12 cellular contexts compared by ENCODE assay signal in the genomic region with DNA sequence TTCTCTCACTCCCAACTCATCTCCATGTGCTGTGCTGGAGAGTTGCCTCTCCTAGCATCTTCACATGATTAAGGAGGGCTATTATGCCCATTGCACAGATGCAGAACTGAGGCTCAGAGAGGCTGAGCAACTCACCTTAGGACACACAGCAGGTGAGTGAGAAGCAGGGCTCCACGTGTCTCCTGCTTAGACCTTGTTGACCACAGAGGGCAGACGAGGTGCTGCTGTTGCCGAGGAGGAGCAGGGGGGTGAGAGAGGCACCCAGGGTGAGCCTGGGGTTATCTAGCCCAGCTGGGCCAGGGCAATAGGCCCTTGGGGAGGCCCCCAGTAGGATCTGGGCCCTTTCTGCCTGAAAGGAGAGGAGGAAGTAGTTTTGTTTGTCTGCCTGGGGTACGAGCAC. TPM values are rescaled to one million over a fixed set of nuclear protein-coding genes. Genes with fewer than 3 reads are reported as not detected.
DNase-seq lines count a peak whose midpoint lies in the region; ATAC-seq and TF ChIP-seq lines count a peak whose summit lies in the region.
"Had no signal": no experiment of that assay in that cellular context is flagged by ENCODE, and none has a peak within 500 bp of the region (broad histone marks: within the 10 kb centered on the region; RNA-seq: fewer than 3 reads in every experiment).

No MANE protein-coding gene starts in this region.

- BruUV-seq in Panc1 (replicated peaks; lab: Mats Ljungman, UMichigan): no TSS peak

- H3K9me3 Mint-ChIP-seq in natural killer cell: peaks cover 0 to 3% of the 10 kb centered on the region in 2 donors

- peak overlapping the region; percentile 99 for H3K27ac Mint-ChIP-seq in natural killer cell

- H3K4me3 ChIP-seq in Panc1 (ENCODE audit: low read depth in 2 of 2, low read length in 2 of 2) (no peak overlapping the region), WERI-Rb-1 (ENCODE audit: low read depth, low read length) (no peak overlapping the region)
- H3K4me3 ChIP-seq: dorsolateral prefrontal cortex had no signal

- POLR2A ChIA-PET in Panc1 (lab: Charles Lee): interaction anchor here (0.6 kb wide), 1 partner anchor 77 kb away, joined by 3 read pairs; no protein-coding TSS in a partner anchor

- in situ Hi-C loops in GM13977 (cut with MboI; ENCODE audit: low pct_unique_long_range_greater_than_20kb, low sequenced_read_pairs, unreplicated experiment): no loop called here
- in situ Hi-C loops in Panc1 (cut with HindIII; ENCODE audit: low pct_unique_long_range_greater_than_20kb, low sequenced_read_pairs): no loop called here

- H3K9me3 ChIP-seq in Panc1 (ENCODE audit: control insufficient read depth, insufficient read depth, low read depth, low read length): no peaks in the 10 kb centered on the region
- no peaks in the 10 kb centered on the region for H3K9me3 ChIP-seq in WERI-Rb-1 (ENCODE audit: severe bottlenecking)

- H3K4me1 ChIP-seq in Panc1 (ENCODE audit: control insufficient read depth, insufficient read depth, low read length): no peaks in the 10 kb centered on the region

- no peaks in the 10 kb centered on the region for H3K36me3 ChIP-seq in Panc1 (ENCODE audit: control insufficient read depth, insufficient read depth, low read length)
- H3K36me3 ChIP-seq in WERI-Rb-1: no peaks in the 10 kb centered on the region

- DNase-seq in GM13977 (ENCODE audit: low spot score) (peak; percentile 57), Panc1 (ENCODE audit: low read depth, low spot score) (no peak), natural killer cell (peak; percentile 43), WERI-Rb-1 (no peak), NCI-H2029 (lab: John Stamatoyannopoulos, UW) (no peak), activated gamma-delta T cell treated with Interleukin-2 at 50 U/mL for 16 hours (no peak)
- DNase-seq: dorsolateral prefrontal cortex; NCI-H1092 treated with DMSO at 0.1 percent for 48 hours; stimulated activated CD4-positive, alpha-beta T cell treated with anti-CD3 and anti-CD28 coated beads, Interleukin-15, amount 100 ng/mL, for 24 hours; SW 1271 had no signal

- CTCF ChIA-PET in Panc1 (lab: Charles Lee): no interaction called here

- H3K36me3 Mint-ChIP-seq in natural killer cell: no peaks in the 10 kb centered on the region

- peaks cover 79 to 83% of the 10 kb centered on the region in 2 donors for H3K4me1 Mint-ChIP-seq in natural killer cell

- no peaks in the 10 kb centered on the region for H3K27me3 Mint-ChIP-seq in natural killer cell (ENCODE audit: low read depth in 2 of 2)

- intact Hi-C loops in Panc1 (cut with micrococcal nuclease; ENCODE audit: unreplicated experiment): no loop called here
- intact Hi-C loops in natural killer cell (cut with micrococcal nuclease): loop anchor here (5.0 kb wide), 2 partner anchors 41 to 296 kb away; no protein-coding TSS in a partner anchor

- H3K27ac ChIP-seq in Panc1 (ENCODE audit: low read length): no peak overlapping the region
- no peak overlapping the region for H3K27ac ChIP-seq in WERI-Rb-1
- H3K27ac ChIP-seq: dorsolateral prefrontal cortex had no signal

- H3K4me3 Mint-ChIP-seq in natural killer cell: peak overlapping the region; percentile 85

- TF ChIP-seq CTCF in GM13977 (IDR thresholded peaks at IDR 0.05; ENCODE audit: extremely low read depth, insufficient read depth, missing control alignments) (peak; percentile 33), Panc1 (IDR thresholded peaks at IDR 0.05) (no peak), natural killer cell (IDR thresholded peaks at IDR 0.05) (no peak), WERI-Rb-1 (IDR thresholded peaks at IDR 0.05; ENCODE audit: low read depth, low read length) (no peak)

- ATAC-seq in HG02678 (IDR thresholded peaks at IDR 0.05; ENCODE audit: unreplicated experiment): peak; percentile 47
- ATAC-seq in Panc1: peak; percentile 36; the same call in 1 of the 2 replicates
- peak; percentile 42 to 45 (median 43) for ATAC-seq in natural killer cell
- ATAC-seq in GM21528 (IDR thresholded peaks at IDR 0.05; ENCODE audit: low FRiP score, unreplicated experiment): no peak

- no peaks in the 10 kb centered on the region for H3K27me3 ChIP-seq in Panc1 (ENCODE audit: control insufficient read depth, insufficient read depth, low read length)
- H3K27me3 ChIP-seq in WERI-Rb-1 (ENCODE audit: insufficient read depth, low read depth, severe bottlenecking): no peaks in the 10 kb centered on the region
- H3K27me3 ChIP-seq: dorsolateral prefrontal cortex had no signal

RNA-seq across cellular contexts. Expression of a gene that starts 2.4 kb away (rescaled TPM):
- not detected for total RNA-seq in Panc1 (2021; ENCODE audit: unreplicated experiment)
- polyA plus RNA-seq in Panc1 (2012; ENCODE audit: insufficient read length): not detected
- total RNA-seq in natural killer cell: 100 to 1,000 TPM; 203 to 319 (median 278) TPM

RNA-seq across cellular contexts. Expression of a gene that starts 29.4 kb away (rescaled TPM):
- total RNA-seq in Panc1 (2021; ENCODE audit: unreplicated experiment): 75.8 TPM
- polyA plus RNA-seq in Panc1 (2012; ENCODE audit: insufficient read length): 61.5 TPM
- total RNA-seq in natural killer cell: 100 to 1,000 TPM; 137 to 161 (median 149) TPM

RNA-seq across cellular contexts. Expression of a gene that starts 32.3 kb away (rescaled TPM):
- total RNA-seq in Panc1 (2021; ENCODE audit: unreplicated experiment) (not detected), natural killer cell (not detected)
- polyA plus RNA-seq in Panc1 (2012; ENCODE audit: insufficient read length): not detected
- total RNA-seq: dorsolateral prefrontal cortex had no signal

RNA-seq across cellular contexts. Expression of a gene that starts 44.2 kb away (rescaled TPM):
- total RNA-seq in Panc1 (2021; ENCODE audit: unreplicated experiment) (44.6 TPM), natural killer cell (10 to 100 TPM; 46.3 to 69.3 (median 63.3) TPM)
- 57.8 TPM for polyA plus RNA-seq in Panc1 (2012; ENCODE audit: insufficient read length)

RNA-seq across cellular contexts. Expression of a gene that starts 56.7 kb away (rescaled TPM):
- total RNA-seq in Panc1 (2021; ENCODE audit: unreplicated experiment) (88.7 TPM), natural killer cell (100 to 1,000 TPM in 2 of 3 donors, 10 to 100 TPM in 1; 99.0 to 124 (median 100) TPM)
- polyA plus RNA-seq in Panc1 (2012; ENCODE audit: insufficient read length): 122 TPM

Comparison
In these comparisons a context has a peak if more than half of its experiments do, and no peak if none do; other contexts are left out.
1. DNase-seq: peak in GM13977 (single experiment) and natural killer cell (single experiment); none in Panc1 (single experiment), WERI-Rb-1 (single experiment), NCI-H2029 (single experiment) and activated gamma-delta T cell treated with Interleukin-2 at 50 U/mL for 16 hours (single experiment).
2. RNA of a gene that starts 2.4 kb away (total RNA-seq): 203 to 319 TPM in natural killer cell; not detected in Panc1 (single experiment); every median in the first group is over 100 times any median in the second.